In genomic region chr5:40221796-40222195, GRCh38 we compare ENCODE assay signal across 15 cellular contexts.
DNase-seq lines count a peak whose midpoint lies in the region; ATAC-seq and TF ChIP-seq lines count a peak whose summit lies in the region.
"Had no signal": no experiment of that assay in that cellular context is flagged by ENCODE, and none has a peak within 500 bp of the region (broad histone marks: within the 10 kb centered on the region; RNA-seq: fewer than 3 reads in every experiment).

No MANE protein-coding gene starts in this region.

- H3K9me3 Mint-ChIP-seq in chondrocyte (ENCODE audit: low read depth): no peaks in the 10 kb centered on the region

- DNase-seq in Daoy (ENCODE audit: low read depth) (peak; percentile 79), MG63 (peak; percentile 39), chondrocyte (ENCODE audit: low spot score) (no peak), myocyte (ENCODE audit: low read depth) (peak; percentile 85), mesenteric fat pad (ENCODE audit: low spot score) (no peak)
- no peak for DNase-seq in activated naive CD4-positive, alpha-beta T cell treated with Interleukin-2 at 50 U/mL for 16 hours
- DNase-seq: C1 segment of cervical spinal cord; colonic mucosa; DND-41; NCI-H510A; stimulated activated CD4-positive, alpha-beta T cell treated with anti-CD3 and anti-CD28 coated beads, Interleukin-4, amount 100 ng/mL, for 4 hours; stimulated activated naive CD4-positive, alpha-beta T cell had no signal

- H3K9me3 ChIP-seq in MG63: peaks cover 5% of the 10 kb centered on the region
- H3K9me3 ChIP-seq: colonic mucosa had no signal

- TF ChIP-seq CTCF in chondrocyte (IDR thresholded peaks at IDR 0.05): no peak

- peaks cover 3% of the 10 kb centered on the region for H3K4me1 Mint-ChIP-seq in chondrocyte (ENCODE audit: low read depth)

- H3K27me3 ChIP-seq in MG63: no peaks in the 10 kb centered on the region
- H3K27me3 ChIP-seq: colonic mucosa had no signal

- H3K27ac Mint-ChIP-seq in chondrocyte (ENCODE audit: unreplicated experiment): peak overlapping the region; percentile 17
- H3K27ac Mint-ChIP-seq: activated naive CD8-positive, alpha-beta T cell had no signal

- H3K36me3 Mint-ChIP-seq in chondrocyte (ENCODE audit: low read depth): no peaks in the 10 kb centered on the region

- ATAC-seq in HG03039 (IDR thresholded peaks at IDR 0.05; ENCODE audit: unreplicated experiment) (no peak), GM21515 (IDR thresholded peaks at IDR 0.05; ENCODE audit: unreplicated experiment) (no peak)

- H3K36me3 ChIP-seq in MG63: no peaks in the 10 kb centered on the region
- H3K36me3 ChIP-seq: colonic mucosa had no signal

- H3K4me3 Mint-ChIP-seq in chondrocyte (ENCODE audit: unreplicated experiment): no peak overlapping the region
- H3K4me3 Mint-ChIP-seq: activated naive CD8-positive, alpha-beta T cell had no signal

- no peak overlapping the region for H3K4me3 ChIP-seq in MG63
- H3K4me3 ChIP-seq: colonic mucosa had no signal

- peaks cover 2% of the 10 kb centered on the region for H3K27me3 Mint-ChIP-seq in chondrocyte (ENCODE audit: low read depth)
- H3K27me3 Mint-ChIP-seq: activated naive CD8-positive, alpha-beta T cell had no signal

Comparison
In these comparisons a context has a peak if more than half of its experiments do, and no peak if none do; other contexts are left out.
1. DNase-seq: peak in Daoy (single experiment), MG63 (single experiment) and myocyte (single experiment); none in chondrocyte (single experiment), mesenteric fat pad (single experiment) and activated naive CD4-positive, alpha-beta T cell treated with Interleukin-2 at 50 U/mL for 16 hours (single experiment).